ENCODE assay signal across 1 cellular context in the genomic region with DNA sequence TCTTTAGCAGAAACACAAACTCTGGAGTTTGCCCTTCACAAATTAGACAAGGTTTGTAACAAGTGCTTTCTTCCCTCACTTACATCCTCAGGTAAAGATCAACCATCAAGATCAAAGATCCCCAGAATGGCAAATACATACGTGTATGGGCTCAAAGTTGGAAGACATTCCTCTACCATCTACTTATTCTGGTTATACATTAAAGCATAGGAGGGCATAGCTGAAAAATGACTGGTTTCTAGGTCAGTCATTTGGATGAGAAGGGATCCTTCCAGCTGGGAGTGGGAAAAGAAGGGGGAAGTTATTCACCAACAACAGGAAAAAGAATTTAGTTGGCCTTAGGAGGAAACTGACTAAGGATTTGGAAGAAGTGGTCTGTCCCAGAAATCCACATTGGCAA.
A peak's percentile ranks its signal among the peaks of the same experiment; 100 is the strongest.
TF ChIP-seq lines count a peak whose summit lies in the region.

No MANE protein-coding gene starts in this region.

TF ChIP-seq in HepG2, 621 proteins besides CTCF, POLR2A, EP300 and RAD21 (continued from another document):
- no peak for TF ChIP-seq IKZF5 (CRISPR knock-in tag; IDR thresholded peaks at IDR 0.05)
- no peak for TF ChIP-seq KLF11 (CRISPR knock-in tag; IDR thresholded peaks at IDR 0.05)
- no peak for TF ChIP-seq MTA3 (CRISPR knock-in tag; IDR thresholded peaks at IDR 0.05)
- TF ChIP-seq ZNF235 (CRISPR knock-in tag; IDR thresholded peaks at IDR 0.05; ENCODE audit: borderline replicate concordance), result no peak
- no peak for TF ChIP-seq ZSCAN31 (CRISPR knock-in tag; IDR thresholded peaks at IDR 0.05; ENCODE audit: low read depth)
- peak; percentile 33 for TF ChIP-seq ASH2L (IDR thresholded peaks at IDR 0.05; ENCODE audit: insufficient read length, low read depth, low read length)
- TF ChIP-seq RFXANK (CRISPR knock-in tag; IDR thresholded peaks at IDR 0.05), result no peak
- TF ChIP-seq ZSCAN12 (CRISPR knock-in tag; IDR thresholded peaks at IDR 0.05), result no peak
- TF ChIP-seq STAG1 (CRISPR knock-in tag; IDR thresholded peaks at IDR 0.05), result no peak
- peak; percentile 27; the same call in 1 of the 2 replicates for TF ChIP-seq HNF4A (CRISPR knock-in tag; IDR thresholded peaks at IDR 0.05)
- TF ChIP-seq ZNF691 (CRISPR knock-in tag; IDR thresholded peaks at IDR 0.05; ENCODE audit: borderline replicate concordance, low read depth), result no peak
